ENCODE assay signal across 23 cellular contexts in genomic region chr7:139051655-139052054, GRCh38. TPM values are rescaled to one million over a fixed set of nuclear protein-coding genes. Genes with fewer than 3 reads are reported as not detected.
"Had no signal": no experiment of that assay in that cellular context is flagged by ENCODE, and none has a peak within 500 bp of the region (broad histone marks: within the 10 kb centered on the region; RNA-seq: fewer than 3 reads in every experiment).

No MANE protein-coding gene starts in this region.

- H3K27ac ChIP-seq: dorsolateral prefrontal cortex, lower lobe of right lung, psoas muscle, skin epidermis, spleen, testis, tibial artery had no signal

- H3K4me3 ChIP-seq: dorsolateral prefrontal cortex, lower lobe of right lung, psoas muscle, skin epidermis, spleen, testis, tibial artery had no signal

- ATAC-seq: left ventricle myocardium superior; lower lobe of right lung; naive thymus-derived CD8-positive, alpha-beta T cell; psoas muscle; right cardiac atrium; stimulated activated memory B cell treated with anti-CD40 and anti-IgM and Interleukin-4, amounts not matched to agents 10 μg/mL and 1 μg/mL and 100 μg/mL, for 72 hours; stimulated activated naive CD8-positive, alpha-beta T cell treated with anti-CD3 and anti-CD28 coated beads, Interleukin-15, Interleukin-2, amounts not matched to agents 100 U/mL and 50 U/mL, for 24 hours had no signal

- H3K4me1 ChIP-seq: lower lobe of right lung, psoas muscle, testis, tibial artery had no signal

- H3K4me3 Mint-ChIP-seq: immature natural killer cell; naive thymus-derived CD8-positive, alpha-beta T cell; nephron progenitor cell; stimulated activated memory B cell treated with anti-CD40 and anti-IgM and Interleukin-4, amounts not matched to agents 10 μg/mL and 1 μg/mL and 100 μg/mL, for 72 hours; type B pancreatic cell had no signal

- H3K27me3 ChIP-seq: dorsolateral prefrontal cortex, spleen, testis, tibial artery had no signal

- FAIRE-seq: frontal cortex, keratinocyte had no signal

- H3K27ac Mint-ChIP-seq: nephron progenitor cell, type B pancreatic cell had no signal

- DNase-seq: dorsolateral prefrontal cortex; effector CD4-positive, alpha-beta T cell; hypothalamus; immature natural killer cell; left ventricle myocardium superior; lower lobe of right lung; naive thymus-derived CD8-positive, alpha-beta T cell; nephron progenitor cell; nucleus accumbens; psoas muscle; right cardiac atrium; spleen; stimulated activated CD4-positive, alpha-beta T cell treated with anti-CD3 and anti-CD28 coated beads, Interleukin-4, amount 100 ng/mL, for 4 hours; stimulated activated naive CD8-positive, alpha-beta T cell treated with anti-CD3 and anti-CD28 coated beads, Interleukin-15, Interleukin-2, amounts not matched to agents 100 U/mL and 50 U/mL, for 24 hours; substantia nigra; testis; tibial artery had no signal

- H3K9me3 Mint-ChIP-seq: immature natural killer cell; naive thymus-derived CD8-positive, alpha-beta T cell; nephron progenitor cell; stimulated activated memory B cell treated with anti-CD40 and anti-IgM and Interleukin-4, amounts not matched to agents 10 μg/mL and 1 μg/mL and 100 μg/mL, for 72 hours; type B pancreatic cell had no signal

- H3K27me3 Mint-ChIP-seq: naive thymus-derived CD8-positive, alpha-beta T cell; stimulated activated memory B cell treated with anti-CD40 and anti-IgM and Interleukin-4, amounts not matched to agents 10 μg/mL and 1 μg/mL and 100 μg/mL, for 72 hours; type B pancreatic cell had no signal

- H3K9me3 ChIP-seq: lower lobe of right lung, psoas muscle, spleen, testis, tibial artery had no signal

RNA-seq across cellular contexts. Expression of gene ZC3HAV1L, which starts 15.8 kb away (rescaled TPM):
- total RNA-seq: osteocyte had no signal
